ENCODE assay signal across 9 cellular contexts in genomic region chr2:11749646-11750349, GRCh38. TPM values are rescaled to one million over a fixed set of nuclear protein-coding genes. Genes with fewer than 3 reads are reported as not detected.
DNase-seq lines count a peak whose midpoint lies in the region; ATAC-seq, FAIRE-seq and TF ChIP-seq lines count a peak whose summit lies in the region.
"Had no signal": no experiment of that assay in that cellular context is flagged by ENCODE, and none has a peak within 500 bp of the region (broad histone marks: within the 10 kb centered on the region; RNA-seq: fewer than 3 reads in every experiment).

No MANE protein-coding gene starts in this region.

- no peaks in the 10 kb centered on the region for H3K27me3 ChIP-seq in ascending aorta
- H3K27me3 ChIP-seq: adrenal gland had no signal

- peak overlapping the region; percentile 22 for H3K27ac ChIP-seq in angular gyrus (ENCODE audit: low read depth, low read length)
- no peak overlapping the region for H3K27ac ChIP-seq in ascending aorta

- FAIRE-seq in HTR-8/SVneo (lab: Jason Lieb, UNC), result no peak

- in situ Hi-C loops in GM13976 (cut with MboI; ENCODE audit: low sequenced_read_pairs, unreplicated experiment), result no loop called here

- ATAC-seq in HG02798 (IDR thresholded peaks at IDR 0.05; ENCODE audit: poor library complexity, unreplicated experiment) (peak; percentile 28), HG03457 (IDR thresholded peaks at IDR 0.05; ENCODE audit: unreplicated experiment) (no peak), HG02973 (IDR thresholded peaks at IDR 0.05; ENCODE audit: unreplicated experiment) (no peak)

- no peaks in the 10 kb centered on the region for H3K36me3 ChIP-seq in ascending aorta
- H3K36me3 ChIP-seq: adrenal gland had no signal

- H3K9me3 Mint-ChIP-seq in neural crest cell, result no peaks in the 10 kb centered on the region

- no peak for TF ChIP-seq CTCF in GM13976 (IDR thresholded peaks at IDR 0.05; ENCODE audit: borderline replicate concordance, control extremely low read depth, extremely low read depth, insufficient read depth, missing control alignments)
- TF ChIP-seq CTCF in neural crest cell (conservative IDR thresholded peaks at IDR 0.05), result no peak
- no peak for TF ChIP-seq CTCF in ascending aorta (IDR thresholded peaks at IDR 0.05)

- no peak overlapping the region for H3K27ac Mint-ChIP-seq in neural crest cell (ENCODE audit: unreplicated experiment)

- peak overlapping the region; percentile 81 for H3K4me3 Mint-ChIP-seq in neural crest cell

- H3K4me1 ChIP-seq in ascending aorta, result peaks cover 4 to 41% of the 10 kb centered on the region in 2 donors

- peaks cover 78% of the 10 kb centered on the region for H3K4me1 Mint-ChIP-seq in neural crest cell

- H3K9me3 ChIP-seq in ascending aorta, result no peaks in the 10 kb centered on the region
- H3K9me3 ChIP-seq: adrenal gland had no signal

- DNase-seq in GM13976 (ENCODE audit: low spot score), result peak; percentile 49
- DNase-seq in neural crest cell (ENCODE audit: low read depth, low spot score), result no peak
- no peak for DNase-seq in ascending aorta (ENCODE audit: low spot score in 2 of 2)
- no peak for DNase-seq in HTR-8/SVneo (ENCODE audit: insufficient read length, low spot score)
- DNase-seq: adrenal gland had no signal

- peaks cover 2% of the 10 kb centered on the region for H3K36me3 Mint-ChIP-seq in neural crest cell (ENCODE audit: low read depth)

- intact Hi-C loops in ascending aorta (cut with DNase I), result loop anchor here (10.0 kb wide), 2 partner anchors 595 to 965 kb away; partner anchors contain the start of genes SLC66A3 and TRIB2

- H3K4me3 ChIP-seq in ascending aorta, result no peak overlapping the region
- H3K4me3 ChIP-seq: adrenal gland had no signal

- H3K27me3 Mint-ChIP-seq in neural crest cell (ENCODE audit: low read depth), result peaks cover 3% of the 10 kb centered on the region

RNA-seq across cellular contexts. Expression of gene LPIN1, which starts 3.4 kb away (rescaled TPM):
- 42.3 and 43.9 TPM in 2 replicates for total RNA-seq in neural crest cell
- total RNA-seq in ascending aorta, result 13.8 TPM
